Comparison of ENCODE assay signal across 23 cellular contexts in the genomic region with DNA sequence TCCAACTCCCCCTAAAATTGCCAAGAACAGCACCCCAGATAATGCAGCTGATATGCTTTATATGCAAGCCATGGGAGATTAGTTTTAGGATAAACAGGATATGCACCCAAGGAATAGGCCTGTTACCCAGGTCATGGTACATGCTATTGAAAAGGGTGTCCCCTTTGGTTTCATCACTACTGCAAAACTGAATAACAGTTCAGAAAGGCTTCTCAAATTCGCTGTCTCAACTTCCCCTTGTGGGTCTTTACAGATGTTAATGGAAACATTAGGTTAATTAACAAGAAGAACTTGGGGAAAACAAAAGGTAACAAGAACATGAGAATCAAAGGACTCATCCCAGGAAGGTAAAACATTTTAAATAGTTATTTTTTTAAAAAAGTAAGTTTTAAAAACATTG.
DNase-seq lines count a peak whose midpoint lies in the region; FAIRE-seq and TF ChIP-seq lines count a peak whose summit lies in the region.
"Had no signal": no experiment of that assay in that cellular context is flagged by ENCODE, and none has a peak within 500 bp of the region (broad histone marks: within the 10 kb centered on the region; RNA-seq: fewer than 3 reads in every experiment).

No MANE protein-coding gene starts in this region.

- H3K27ac ChIP-seq in HUES6 (ENCODE audit: low read depth, low read length) (peak overlapping the region; percentile 58), H1 (ENCODE audit: low read depth, low read length) (no peak overlapping the region)
- H3K27ac ChIP-seq: A549; BLaER1 treated with 17β-estradiol and CSF1 and Interleukin-3, amounts not matched to agents 10 nM and 100 nM had no signal

- H3K14ac ChIP-seq in H1 (ENCODE audit: insufficient read length): no peak overlapping the region

- DNase-seq in H7: peak; percentile 1
- DNase-seq in H1 (ENCODE audit: low read depth in 1 of 2, low spot score in 2 of 2): no peak
- DNase-seq in iPS-NIHi11 (ENCODE audit: low spot score): peak; percentile 4
- DNase-seq in GM20000 (ENCODE audit: low spot score): no peak
- no peak for DNase-seq in COLO829 (ENCODE audit: low spot score)
- DNase-seq in ecto neural progenitor cell (ENCODE audit: low spot score): no peak
- DNase-seq: 8988T; ACHN; AML-193; BE2C; Calu3; CD4-positive, alpha-beta T cell; CD8-positive, alpha-beta memory T cell; COR-L47; DMS53; DMS79 treated with DMSO at 0.1 percent for 48 hours; GF-D8; HCEC 1CT had no signal

- H4K91ac ChIP-seq in H1 (replicated peaks; ENCODE audit: insufficient read length, low read length): no peak overlapping the region

- H3K4ac ChIP-seq in H1 (replicated peaks; ENCODE audit: insufficient read length, low read depth, low read length): no peak overlapping the region

- H2BK15ac ChIP-seq in H1 (ENCODE audit: low read length): no peak overlapping the region

- no peaks in the 10 kb centered on the region for H3K27me3 ChIP-seq in H7 (ENCODE audit: control insufficient read depth, insufficient read depth, low read length)
- H3K27me3 ChIP-seq in HUES6 (ENCODE audit: control insufficient read depth, insufficient read depth, low read length): no peaks in the 10 kb centered on the region
- H3K27me3 ChIP-seq in H1 (replicated peaks in 1 of 4; ENCODE audit: control insufficient read depth in 3 of 4, extremely low read depth in 1 of 4, insufficient read depth in 3 of 4, low read length in 3 of 4): no peaks in the 10 kb centered on the region
- H3K27me3 ChIP-seq: BE2C had no signal

- no peak overlapping the region for H2BK12ac ChIP-seq in H1 (ENCODE audit: low read depth, low read length)

- H4K8ac ChIP-seq in H1 (ENCODE audit: extremely low read depth, insufficient read depth, low read length): no peak overlapping the region

- H3K4me2 ChIP-seq in H1 (ENCODE audit: insufficient read depth in 1 of 2, low read depth in 2 of 2, low read length in 2 of 2): peak overlapping the region; percentile 11 to 40; a peak in 2 of 4 replicates
- H3K4me2 ChIP-seq: A549; BLaER1 treated with 17β-estradiol and CSF1 and Interleukin-3, amounts not matched to agents 10 nM and 100 nM had no signal

- H3K9ac ChIP-seq in HUES6 (ENCODE audit: low read length) (no peak overlapping the region), H1 (replicated peaks in 1 of 4; ENCODE audit: extremely low read depth in 1 of 4, low read depth in 3 of 4, low read length in 3 of 4) (no peak overlapping the region)
- H3K9ac ChIP-seq: BLaER1 treated with 17β-estradiol and CSF1 and Interleukin-3, amounts not matched to agents 10 nM and 100 nM had no signal

- no peak overlapping the region for H4K5ac ChIP-seq in H1 (ENCODE audit: insufficient read length, low read depth, low read length)

- H3K36me3 ChIP-seq in H7 (replicated peaks; ENCODE audit: control insufficient read depth, insufficient read depth, low read length) (no peaks in the 10 kb centered on the region), HUES6 (ENCODE audit: control insufficient read depth, insufficient read depth, low read length) (no peaks in the 10 kb centered on the region), H1 (ENCODE audit: control insufficient read depth in 2 of 4, insufficient read depth in 4 of 4, low read length in 3 of 4) (no peaks in the 10 kb centered on the region)
- H3K36me3 ChIP-seq: BE2C; BLaER1 treated with 17β-estradiol and CSF1 and Interleukin-3, amounts not matched to agents 10 nM and 100 nM had no signal

- no peaks in the 10 kb centered on the region for H3K79me1 ChIP-seq in H1 (ENCODE audit: low read depth, low read length)

- no peak overlapping the region for H3K56ac ChIP-seq in H1 (replicated peaks; ENCODE audit: insufficient read length, low read depth, low read length)

- no peak overlapping the region for H3K23ac ChIP-seq in H1 (ENCODE audit: insufficient read length)

- WGBS in H1 (ENCODE audit: extremely low coverage in 1 of 2, insufficient coverage in 1 of 2, insufficient read length in 1 of 2, insufficient replicate concordance in 2 of 2, low coverage in 1 of 2, low lambda C conversion rate in 2 of 2, missing lambda C conversion rate in 1 of 2), 2 experiments: 13% methylated on average over 1 of the region's 1 CpG; no CpG with 5 or more reads in 1 of the 2 experiments

- no peak overlapping the region for H3K4me3 ChIP-seq in H7 (ENCODE audit: insufficient read depth, low read depth, low read length)
- H3K4me3 ChIP-seq in HUES6 (ENCODE audit: low read depth, low read length): no peak overlapping the region
- H3K4me3 ChIP-seq in H1 (ENCODE audit: extremely low read depth in 1 of 4, insufficient read depth in 2 of 4, low read depth in 3 of 4, low read length in 4 of 4): peak overlapping the region in 1 of 4 experiments; percentile 21; a peak in 1 of 8 replicates
- H3K4me3 ChIP-seq: A549; BLaER1 treated with 17β-estradiol and CSF1 and Interleukin-3, amounts not matched to agents 10 nM and 100 nM had no signal

- TF ChIP-seq CTCF in H1 (IDR thresholded peaks at IDR 0.05; ENCODE audit: control extremely low read depth in 1 of 3, insufficient read depth in 1 of 3, low read depth in 1 of 3, low read length in 3 of 3) (no peak), GM20000 (IDR thresholded peaks at IDR 0.05; ENCODE audit: extremely low read depth, missing control alignments) (no peak)

- H2AFZ ChIP-seq in H1 (ENCODE audit: low read length): no peak overlapping the region

- POLR2A ChIA-PET in H1 (lab: Charles Lee; ENCODE audit: partially characterized antibody): no interaction called here

- H2BK5ac ChIP-seq in H1 (ENCODE audit: low read depth, low read length): no peak overlapping the region; the same call in 1 of the 2 replicates

- H2BK20ac ChIP-seq in H1 (ENCODE audit: low read length): no peak overlapping the region

- no peak for TF ChIP-seq RAD21 in H1 (IDR thresholded peaks at IDR 0.05 in 1 of 2, conservative IDR thresholded peaks at IDR 0.05 in 1 of 2; ENCODE audit: low read depth in 2 of 2, low read length in 2 of 2)

- H3K79me2 ChIP-seq in H1 (ENCODE audit: control insufficient read depth in 1 of 2, insufficient read depth in 2 of 2, low read length in 2 of 2): no peaks in the 10 kb centered on the region

- peak; percentile 80 for FAIRE-seq in H1 (lab: Jason Lieb, UNC)
- FAIRE-seq: A549, GM12891, GM18507 had no signal

- CTCF ChIA-PET in H1 (lab: Charles Lee; ENCODE audit: partially characterized antibody): no interaction called here

- H3K9me3 ChIP-seq in HUES6 (ENCODE audit: control insufficient read depth, insufficient read depth, low read depth, low read length): peaks cover 16% of the 10 kb centered on the region; the same call in 1 of the 2 replicates
- no peaks in the 10 kb centered on the region for H3K9me3 ChIP-seq in H1 (ENCODE audit: insufficient read depth in 2 of 2, low read depth in 1 of 2, low read length in 1 of 2)
- H3K9me3 ChIP-seq: A549, BE2C had no signal

- no peaks in the 10 kb centered on the region for H4K20me1 ChIP-seq in H1 (replicated peaks in 1 of 2; ENCODE audit: control insufficient read depth in 1 of 2, insufficient read depth in 2 of 2, low read length in 2 of 2)
- H4K20me1 ChIP-seq: BLaER1 treated with 17β-estradiol and CSF1 and Interleukin-3, amounts not matched to agents 10 nM and 100 nM had no signal

- no peak for TF ChIP-seq POLR2A in H1 (IDR thresholded peaks at IDR 0.05; ENCODE audit: control extremely low read depth in 1 of 2, low read depth in 2 of 2, low read length in 2 of 2)

- H3K23me2 ChIP-seq in H1 (ENCODE audit: low read depth, low read length): no peaks in the 10 kb centered on the region

- TF ChIP-seq EP300 in H1 (IDR thresholded peaks at IDR 0.05; ENCODE audit: borderline replicate concordance in 1 of 2, low read depth in 2 of 2, low read length in 2 of 2): no peak

- no peak overlapping the region; the same call in 1 of the 2 replicates for H3K18ac ChIP-seq in H1 (ENCODE audit: extremely low read depth, low read length)

- H2AK5ac ChIP-seq in H1 (ENCODE audit: low read depth, low read length): no peak overlapping the region

- no peak overlapping the region for H2BK120ac ChIP-seq in H1 (replicated peaks; ENCODE audit: low read depth, low read length)

- H3K4me1 ChIP-seq in HUES6 (ENCODE audit: control insufficient read depth, insufficient read depth, low read length) (peaks cover 22% of the 10 kb centered on the region), H1 (replicated peaks in 1 of 4; ENCODE audit: control insufficient read depth in 3 of 4, insufficient read depth in 4 of 4, low read length in 3 of 4) (peaks cover 0 to 7% (median 0%) of the 10 kb centered on the region in 4 experiments; a peak in 1 of 7 replicates)
- H3K4me1 ChIP-seq: A549; BE2C; BLaER1 treated with 17β-estradiol and CSF1 and Interleukin-3, amounts not matched to agents 10 nM and 100 nM had no signal

TF ChIP-seq in H1, 55 proteins besides CTCF, POLR2A, EP300 and RAD21 (continues in another document):
- no peak for TF ChIP-seq PHF8 (conservative IDR thresholded peaks at IDR 0.05; ENCODE audit: low read depth, low read length)
- no peak for TF ChIP-seq SP4 (IDR thresholded peaks at IDR 0.05; ENCODE audit: low read length)
- no peak for TF ChIP-seq SIRT6 (IDR thresholded peaks at IDR 0.05; ENCODE audit: low read length)
- no peak for TF ChIP-seq RFX5 (IDR thresholded peaks at IDR 0.05; ENCODE audit: borderline replicate concordance, low read depth, low read length)
- no peak for TF ChIP-seq EZH2 (IDR thresholded peaks at IDR 0.05; ENCODE audit: low read depth, low read length, severe bottlenecking)
- TF ChIP-seq ZNF274 (IDR thresholded peaks at IDR 0.05; ENCODE audit: borderline replicate concordance, extremely low read depth, low read length): no peak
- no peak for TF ChIP-seq TBP (IDR thresholded peaks at IDR 0.05; ENCODE audit: low read depth, low read length)
- no peak for TF ChIP-seq SIX5 (IDR thresholded peaks at IDR 0.05; ENCODE audit: low read depth, low read length)
- TF ChIP-seq SAP30 (IDR thresholded peaks at IDR 0.05; ENCODE audit: insufficient read depth, insufficient replicate concordance, low read length): no peak
- no peak for TF ChIP-seq ASH2L (IDR thresholded peaks at IDR 0.05; ENCODE audit: low read length)
- no peak for TF ChIP-seq RNF2 (IDR thresholded peaks at IDR 0.05; ENCODE audit: borderline replicate concordance, low read depth, low read length, missing control alignments, poor library complexity, severe bottlenecking)
- no peak for TF ChIP-seq POU5F1 (IDR thresholded peaks at IDR 0.05; ENCODE audit: low read depth, low read length)
- no peak for TF ChIP-seq RBBP5 (IDR thresholded peaks at IDR 0.05; ENCODE audit: borderline replicate concordance, low read depth, low read length)
- TF ChIP-seq JUND (IDR thresholded peaks at IDR 0.05; ENCODE audit: low read length): no peak
- TF ChIP-seq SUZ12 (IDR thresholded peaks at IDR 0.05; ENCODE audit: low read length): no peak
- TF ChIP-seq, protein P1, sequence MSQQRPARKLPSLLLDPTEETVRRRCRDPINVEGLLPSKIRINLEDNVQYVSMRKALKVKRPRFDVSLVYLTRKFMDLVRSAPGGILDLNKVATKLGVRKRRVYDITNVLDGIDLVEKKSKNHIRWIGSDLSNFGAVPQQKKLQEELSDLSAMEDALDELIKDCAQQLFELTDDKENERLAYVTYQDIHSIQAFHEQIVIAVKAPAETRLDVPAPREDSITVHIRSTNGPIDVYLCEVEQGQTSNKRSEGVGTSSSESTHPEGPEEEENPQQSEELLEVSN (IDR thresholded peaks at IDR 0.05): no peak

Comparison
In these comparisons a context has a peak if more than half of its experiments do, and no peak if none do; other contexts are left out.
1. DNase-seq: peak in H7 (single experiment) and iPS-NIHi11 (single experiment); none in H1 (0 of 2), GM20000 (single experiment), COLO829 (single experiment) and ecto neural progenitor cell (single experiment).